Comparison of ENCODE assay signal across 14 cellular contexts in genomic region chr1:230163205-230163604, GRCh38.
DNase-seq lines count a peak whose midpoint lies in the region; FAIRE-seq and TF ChIP-seq lines count a peak whose summit lies in the region.
"Had no signal": no experiment of that assay in that cellular context is flagged by ENCODE, and none has a peak within 500 bp of the region (broad histone marks: within the 10 kb centered on the region; RNA-seq: fewer than 3 reads in every experiment).

No MANE protein-coding gene starts in this region.

- no peak overlapping the region for H2AFZ ChIP-seq in Karpas-422 (ENCODE audit: low read length)
- H2AFZ ChIP-seq: parathyroid adenoma had no signal

- TF ChIP-seq RAD21 in liver (IDR thresholded peaks at IDR 0.05): no peak

- 86% methylated on average over 6 of the region's 6 CpGs for WGBS in liver

- H3K4me3 ChIP-seq in liver (ENCODE audit: low read depth in 1 of 3, low read length in 3 of 3) (no peak overlapping the region), Karpas-422 (ENCODE audit: low read length) (no peak overlapping the region)

- no peaks in the 10 kb centered on the region for H3K79me2 ChIP-seq in Karpas-422 (ENCODE audit: low read length)

- DNase-seq in activated naive CD8-positive, alpha-beta T cell treated with anti-CD3 and anti-CD28 coated beads for 36 hours: no peak
- DNase-seq in ecto neural progenitor cell (ENCODE audit: low spot score) (peak; percentile 22), ureter (ENCODE audit: low spot score) (peak; percentile 29), Karpas-422 (no peak), DMS153 (lab: John Stamatoyannopoulos, UW) (no peak), GM19239 (ENCODE audit: insufficient read length, low spot score) (no peak)
- DNase-seq: activated T-cell treated with anti-CD3 and anti-CD28 coated beads, Interleukin-2, amount 50 U/mL, for 4 hours; DMS79; NCI-H226; WERI-Rb-1 had no signal

- H4K20me1 ChIP-seq in Karpas-422 (ENCODE audit: insufficient read depth, low read depth, low read length): peaks cover 33% of the 10 kb centered on the region

- H3K4me2 ChIP-seq in Karpas-422 (ENCODE audit: low read depth, low read length, poor library complexity, severe bottlenecking): no peak overlapping the region

- no peaks in the 10 kb centered on the region for H3K9me3 Mint-ChIP-seq in activated naive CD8-positive, alpha-beta T cell (ENCODE audit: low read depth)
- no peaks in the 10 kb centered on the region for H3K9me3 Mint-ChIP-seq in activated naive CD8-positive, alpha-beta T cell treated with anti-CD3 and anti-CD28 coated beads for 36 hours
- H3K9me3 Mint-ChIP-seq: activated T-cell treated with anti-CD3 and anti-CD28 coated beads, Interleukin-2, amount 50 U/mL, for 4 hours had no signal

- no peaks in the 10 kb centered on the region for H3K36me3 Mint-ChIP-seq in activated naive CD8-positive, alpha-beta T cell
- no peaks in the 10 kb centered on the region for H3K36me3 Mint-ChIP-seq in activated naive CD8-positive, alpha-beta T cell treated with anti-CD3 and anti-CD28 coated beads for 36 hours

- H3K4me3 Mint-ChIP-seq in activated naive CD8-positive, alpha-beta T cell: no peak overlapping the region
- no peak overlapping the region for H3K4me3 Mint-ChIP-seq in activated naive CD8-positive, alpha-beta T cell treated with anti-CD3 and anti-CD28 coated beads for 36 hours
- H3K4me3 Mint-ChIP-seq: activated T-cell treated with anti-CD3 and anti-CD28 coated beads, Interleukin-2, amount 50 U/mL, for 4 hours had no signal

- H3K4me1 Mint-ChIP-seq in activated naive CD8-positive, alpha-beta T cell (ENCODE audit: low read depth): peaks cover 29% of the 10 kb centered on the region
- H3K4me1 Mint-ChIP-seq in activated naive CD8-positive, alpha-beta T cell treated with anti-CD3 and anti-CD28 coated beads for 36 hours: peaks cover 24% of the 10 kb centered on the region

- H3K4me1 ChIP-seq in liver (ENCODE audit: control insufficient read depth in 4 of 4, insufficient read depth in 4 of 4, low read length in 3 of 4) (peaks cover 29 to 68% (median 57%) of the 10 kb centered on the region in 4 donors), Karpas-422 (ENCODE audit: low read length) (no peaks in the 10 kb centered on the region)

- peak overlapping the region; percentile 68 for H3K27ac Mint-ChIP-seq in activated naive CD8-positive, alpha-beta T cell
- H3K27ac Mint-ChIP-seq in activated naive CD8-positive, alpha-beta T cell treated with anti-CD3 and anti-CD28 coated beads for 36 hours: no peak overlapping the region

- H3K27me3 ChIP-seq in liver (ENCODE audit: control insufficient read depth in 4 of 4, insufficient read depth in 4 of 4, low read length in 3 of 4) (no peaks in the 10 kb centered on the region), Karpas-422 (ENCODE audit: low read length) (no peaks in the 10 kb centered on the region)

- no peak for TF ChIP-seq CTCF in liver (IDR thresholded peaks at IDR 0.05; ENCODE audit: low read depth, low read length, missing input control)

- H3K9ac ChIP-seq in liver (ENCODE audit: low read depth in 1 of 2, low read length in 2 of 2): no peak overlapping the region
- no peak overlapping the region for H3K9ac ChIP-seq in Karpas-422 (ENCODE audit: low read length)
- H3K9ac ChIP-seq: parathyroid adenoma had no signal

- H3K36me3 ChIP-seq in liver (ENCODE audit: control insufficient read depth in 4 of 4, insufficient read depth in 3 of 4, low read depth in 1 of 4, low read length in 3 of 4): no peaks in the 10 kb centered on the region
- no peaks in the 10 kb centered on the region for H3K36me3 ChIP-seq in Karpas-422 (ENCODE audit: insufficient read depth, low read length)
- H3K36me3 ChIP-seq: WERI-Rb-1 had no signal

- no peaks in the 10 kb centered on the region for H3K9me2 ChIP-seq in Karpas-422 (replicated peaks; ENCODE audit: insufficient read depth, low read length)

- no peaks in the 10 kb centered on the region for H3K27me3 Mint-ChIP-seq in activated naive CD8-positive, alpha-beta T cell
- H3K27me3 Mint-ChIP-seq in activated naive CD8-positive, alpha-beta T cell treated with anti-CD3 and anti-CD28 coated beads for 36 hours: no peaks in the 10 kb centered on the region

- FAIRE-seq in GM19239 (lab: Jason Lieb, UNC): no peak
- FAIRE-seq: A204.1 had no signal

- H3K27ac ChIP-seq in liver (ENCODE audit: low read depth in 1 of 2, low read length in 2 of 2): peak overlapping the region; percentile 87 to 89
- no peak overlapping the region for H3K27ac ChIP-seq in Karpas-422 (ENCODE audit: low read length)
- H3K27ac ChIP-seq: parathyroid adenoma, WERI-Rb-1 had no signal

- H3K9me3 ChIP-seq in liver (ENCODE audit: control insufficient read depth in 4 of 4, low read length in 3 of 4): no peaks in the 10 kb centered on the region
- no peaks in the 10 kb centered on the region for H3K9me3 ChIP-seq in Karpas-422 (ENCODE audit: low read length)

TF ChIP-seq in liver, 16 proteins besides CTCF, POLR2A, EP300 and RAD21:
- TF ChIP-seq TAF1 (conservative IDR thresholded peaks at IDR 0.05) (no peak), HNF4G (IDR thresholded peaks at IDR 0.05) (no peak)

Comparison
In these comparisons a context has a peak if more than half of its experiments do, and no peak if none do; other contexts are left out.
1. DNase-seq: peak in ecto neural progenitor cell (single experiment) and ureter (single experiment); none in activated naive CD8-positive, alpha-beta T cell treated with anti-CD3 and anti-CD28 coated beads for 36 hours (single experiment), Karpas-422 (single experiment), DMS153 (single experiment) and GM19239 (single experiment).